In genomic region chr17:41140360-41141132, GRCh38 we compare ENCODE assay signal across 17 cellular contexts. TPM values are rescaled to one million over a fixed set of nuclear protein-coding genes. Genes with fewer than 3 reads are reported as not detected.
DNase-seq lines count a peak whose midpoint lies in the region; ATAC-seq and TF ChIP-seq lines count a peak whose summit lies in the region.
"Had no signal": no experiment of that assay in that cellular context is flagged by ENCODE, and none has a peak within 500 bp of the region (broad histone marks: within the 10 kb centered on the region; RNA-seq: fewer than 3 reads in every experiment).

KRTAP4-6 (minus strand) TSS chr17:41140544; CDS start chr17:41140487, 57 bp downstream.

- H3K27me3 ChIP-seq in SJSA1 (replicated peaks), result no peaks in the 10 kb centered on the region
- H3K27me3 ChIP-seq: right atrium auricular region, tibial artery had no signal

- ATAC-seq in HG02571 (IDR thresholded peaks at IDR 0.05; ENCODE audit: unreplicated experiment), result no peak
- ATAC-seq: effector memory CD8-positive, alpha-beta T cell had no signal

- H3K36me3 ChIP-seq in SJSA1, result no peaks in the 10 kb centered on the region
- H3K36me3 ChIP-seq: right atrium auricular region, tibial artery had no signal

- peaks cover 16% of the 10 kb centered on the region for H3K4me1 ChIP-seq in SJSA1 (replicated peaks)
- H3K4me1 ChIP-seq: right atrium auricular region, tibial artery had no signal

- no peak for TF ChIP-seq CTCF in fibroblast of the aortic adventitia (IDR thresholded peaks at IDR 0.05; ENCODE audit: insufficient read depth, low read length)

- DNase-seq in DMS53 (lab: John Stamatoyannopoulos, UW), result peak; percentile 20
- DNase-seq in DMS53 treated with DMSO at 0.1 percent for 48 hours (lab: John Stamatoyannopoulos, UW; ENCODE audit: unreplicated experiment), result no peak
- DNase-seq in SJSA1 (ENCODE audit: low read depth in 1 of 2, low spot score in 2 of 2), result peak; percentile 68 to 92
- peak; percentile 15 for DNase-seq in fibroblast of the aortic adventitia (ENCODE audit: low read depth)
- peak; percentile 49 for DNase-seq in stromal cell of bone marrow (ENCODE audit: low read depth)
- DNase-seq in HT-29 (ENCODE audit: low spot score), result no peak
- no peak for DNase-seq in medulla oblongata (ENCODE audit: extremely low spot score)
- DNase-seq: activated B cell treated with CpG ODN at 0.5 μM for 24 hours; activated T-cell treated with anti-CD3 and anti-CD28 coated beads, Interleukin-2, amount 50 U/mL, for 24 hours; aorta; DMS79; effector memory CD8-positive, alpha-beta T cell; NCI-H510A treated with DMSO at 0.1 percent for 48 hours; tibial artery had no signal

- H3K9me3 ChIP-seq in SJSA1 (replicated peaks), result peaks cover 4% of the 10 kb centered on the region; the same call in 1 of the 2 replicates

- H3K4me3 ChIP-seq in SJSA1, result no peak within 1 kb of the TSS
- no peak within 1 kb of the TSS for H3K4me3 ChIP-seq in fibroblast of the aortic adventitia (ENCODE audit: low read depth, low read length)
- H3K4me3 ChIP-seq: right atrium auricular region, tibial artery had no signal

- peak within 1 kb of the TSS; percentile 83 for H3K27ac ChIP-seq in SJSA1
- H3K27ac ChIP-seq: 22Rv1, right atrium auricular region, tibial artery had no signal

RNA-seq across cellular contexts. Expression of gene KRTAP4-6, which starts in this region (rescaled TPM):
- total RNA-seq in SJSA1 (2014; rRNA removed; shearing (Covaris generic)), result not detected in 2 replicates
- not detected in 2 replicates for total RNA-seq in fibroblast of the aortic adventitia (ENCODE audit: low replicate concordance)
- total RNA-seq in HT-29 (2014; rRNA removed; shearing (Covaris generic)), result not detected in 2 replicates
- total RNA-seq: activated B cell treated with CpG ODN at 0.5 μM for 24 hours, aorta, right atrium auricular region had no signal

Comparison
In these comparisons a context has a peak if more than half of its experiments do, and no peak if none do; other contexts are left out.
1. DNase-seq: peak in DMS53 (single experiment) and stromal cell of bone marrow (single experiment); none in DMS53 treated with DMSO at 0.1 percent for 48 hours (single experiment), HT-29 (single experiment) and medulla oblongata (single experiment).
2. Peak in DNase-seq and H3K27ac ChIP-seq in SJSA1; RNA of the gene not detected or under 1 TPM.
3. Peak in DNase-seq in fibroblast of the aortic adventitia; RNA of the gene not detected or under 1 TPM.